In the genomic region with DNA sequence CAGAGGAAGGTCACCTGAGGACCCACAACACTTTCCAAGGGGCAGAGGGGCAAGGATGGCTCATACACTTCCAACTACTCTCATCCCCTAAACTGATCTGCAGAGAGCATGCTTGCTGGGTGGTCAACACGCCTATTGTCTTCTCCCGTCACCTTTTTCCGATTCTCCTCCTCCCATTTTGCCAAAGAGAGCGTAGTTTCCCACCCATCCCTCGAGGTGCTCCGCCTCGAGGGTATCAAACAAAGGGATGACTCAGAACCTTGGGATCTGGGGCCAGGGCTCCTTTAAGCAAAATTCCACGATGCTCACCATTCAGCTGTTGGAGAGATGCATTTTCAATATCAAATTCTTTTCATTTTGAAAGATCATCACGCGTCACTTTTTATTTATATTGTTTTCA, we compare ENCODE assay signal across 1 cellular context.
TF ChIP-seq lines count a peak whose summit lies in the region.

No MANE protein-coding gene starts in this region.

TF ChIP-seq in GM23338, 12 proteins besides CTCF, POLR2A, EP300 and RAD21 (continued from another document):
- TF ChIP-seq STAT1 (IDR thresholded peaks at IDR 0.05; ENCODE audit: unreplicated experiment) (no peak), JUNB (IDR thresholded peaks at IDR 0.05; ENCODE audit: unreplicated experiment) (no peak)
